Comparison of ENCODE assay signal across 1 cellular context in genomic region chr16:3934491-3935185, GRCh38.
TF ChIP-seq lines count a peak whose summit lies in the region.

No MANE protein-coding gene starts in this region.

TF ChIP-seq in IMR-90, 13 proteins besides CTCF, POLR2A, EP300 and RAD21 (continued from another document):
- TF ChIP-seq RFX5 (IDR thresholded peaks at IDR 0.05; ENCODE audit: low read depth, low read length), result no peak
